8 cellular contexts compared by ENCODE assay signal in the genomic region with DNA sequence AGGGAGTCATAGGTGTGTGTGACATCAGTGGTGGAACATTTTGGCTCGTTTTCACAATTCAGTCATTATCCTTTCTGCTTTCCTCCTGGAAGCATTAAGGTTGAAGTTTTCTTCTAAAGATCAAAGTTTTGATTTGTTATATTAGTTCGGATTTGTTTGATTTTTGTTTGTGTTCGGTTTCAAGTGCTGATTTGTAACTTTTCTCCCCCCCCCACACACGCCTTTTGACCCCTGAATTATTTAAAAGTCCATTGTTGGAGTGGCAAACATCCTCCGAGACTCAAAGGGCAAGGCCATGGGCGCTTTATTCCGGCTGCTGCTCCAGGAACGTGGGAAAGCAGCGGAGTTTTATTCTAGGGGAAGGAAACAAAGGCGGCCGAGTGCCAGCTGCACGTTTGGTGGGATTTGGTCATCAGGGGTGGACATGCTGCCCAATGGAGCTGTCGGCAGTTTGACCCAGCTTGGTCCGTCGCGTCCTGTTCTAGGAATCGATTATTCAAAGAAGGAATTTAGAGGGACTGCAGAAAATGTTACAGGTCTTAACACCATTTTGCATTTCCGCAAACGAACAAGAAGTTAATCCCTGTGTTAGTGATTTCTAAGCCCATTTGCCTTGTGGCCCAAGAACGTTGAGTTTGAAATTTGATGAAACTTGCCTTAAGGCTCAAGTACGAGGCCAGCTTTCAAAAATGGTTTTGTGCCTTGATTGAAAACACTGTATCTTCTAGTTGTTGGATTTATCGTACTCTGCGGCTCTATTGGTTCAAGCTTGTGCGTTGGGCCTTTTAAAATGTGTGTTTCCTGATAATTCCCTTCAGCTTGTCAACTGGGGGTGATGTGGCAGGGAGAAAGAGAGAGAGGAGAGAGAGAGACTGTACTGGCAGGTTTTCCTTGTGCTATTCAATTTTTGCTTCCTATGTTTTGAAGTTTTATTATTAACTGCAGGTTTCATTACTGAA. TPM values are rescaled to one million over a fixed set of nuclear protein-coding genes. Genes with fewer than 3 reads are reported as not detected.
DNase-seq lines count a peak whose midpoint lies in the region; ATAC-seq and TF ChIP-seq lines count a peak whose summit lies in the region.

No MANE protein-coding gene starts in this region.

- H3K27ac Mint-ChIP-seq in activated CD4-positive, alpha-beta T cell treated with anti-CD3 and anti-CD28 coated beads, Interleukin-2, amount 10 ng/mL, durations not matched to agents 24 days and 14 days = peak overlapping the region; percentile 90
- H3K27ac Mint-ChIP-seq in endodermal cell = peak overlapping the region; percentile 92

- H3K9ac ChIP-seq in endodermal cell (ENCODE audit: extremely low read depth, low read length, poor library complexity, severe bottlenecking) (peak overlapping the region; percentile 87), mucosa of rectum (ENCODE audit: low read depth in 1 of 2, low read length in 2 of 2) (peak overlapping the region; percentile 77 to 80)

- H3K4me3 ChIP-seq in RWPE2 (ENCODE audit: severe bottlenecking) = peak overlapping the region; percentile 54
- H3K4me3 ChIP-seq in endodermal cell (ENCODE audit: low read length) = peak overlapping the region; percentile 90
- peak overlapping the region; percentile 76 to 84 for H3K4me3 ChIP-seq in mucosa of rectum (ENCODE audit: low read length in 2 of 2)
- peak overlapping the region; percentile 63 to 70 for H3K4me3 ChIP-seq in vagina

- H3K4me1 ChIP-seq in RWPE2 (ENCODE audit: insufficient read depth, poor library complexity, severe bottlenecking) (no peaks in the 10 kb centered on the region), endodermal cell (ENCODE audit: control insufficient read depth, insufficient read depth, low read length) (no peaks in the 10 kb centered on the region), mucosa of rectum (ENCODE audit: control insufficient read depth in 2 of 2, insufficient read depth in 2 of 2, low read length in 2 of 2) (peaks cover 7 to 8% of the 10 kb centered on the region in 2 donors), vagina (peaks cover 5% of the 10 kb centered on the region)

- H3K4me3 Mint-ChIP-seq in activated CD4-positive, alpha-beta T cell treated with anti-CD3 and anti-CD28 coated beads, Interleukin-2, amount 10 ng/mL, durations not matched to agents 24 days and 14 days = peak overlapping the region; percentile 97
- peak overlapping the region; percentile 82 for H3K4me3 Mint-ChIP-seq in endodermal cell

- no peaks in the 10 kb centered on the region for H3K27me3 Mint-ChIP-seq in activated CD4-positive, alpha-beta T cell treated with anti-CD3 and anti-CD28 coated beads, Interleukin-2, amount 10 ng/mL, durations not matched to agents 24 days and 14 days
- H3K27me3 Mint-ChIP-seq in endodermal cell (ENCODE audit: insufficient read depth) = no peaks in the 10 kb centered on the region

- TF ChIP-seq CTCF in RWPE2 (IDR thresholded peaks at IDR 0.05; ENCODE audit: poor library complexity, severe bottlenecking) (no peak), endodermal cell (conservative IDR thresholded peaks at IDR 0.05) (no peak), vagina (IDR thresholded peaks at IDR 0.05) (no peak), GM20000 (IDR thresholded peaks at IDR 0.05; ENCODE audit: extremely low read depth, missing control alignments) (no peak)

- no peak for TF ChIP-seq POLR2A in vagina (IDR thresholded peaks at IDR 0.05)

- WGBS in endodermal cell (ENCODE audit: insufficient coverage in 1 of 2, insufficient read length in 1 of 2), 2 experiments = 5 to 8% methylated on average over 5 to 20 of the region's 24 CpGs

- no peaks in the 10 kb centered on the region for H3K27me3 ChIP-seq in RWPE2 (ENCODE audit: insufficient read depth, poor library complexity, severe bottlenecking)
- no peaks in the 10 kb centered on the region for H3K27me3 ChIP-seq in endodermal cell (ENCODE audit: control insufficient read depth, insufficient read depth, low read length, poor library complexity, severe bottlenecking)
- H3K27me3 ChIP-seq in mucosa of rectum (ENCODE audit: control insufficient read depth in 2 of 2, insufficient read depth in 2 of 2, low read length in 2 of 2) = peaks cover 0 to 2% of the 10 kb centered on the region in 2 donors
- H3K27me3 ChIP-seq in vagina = no peaks in the 10 kb centered on the region

- H3K4me1 Mint-ChIP-seq in activated CD4-positive, alpha-beta T cell treated with anti-CD3 and anti-CD28 coated beads, Interleukin-2, amount 10 ng/mL, durations not matched to agents 24 days and 14 days = peaks cover 17% of the 10 kb centered on the region
- H3K4me1 Mint-ChIP-seq in endodermal cell = peaks cover 10% of the 10 kb centered on the region

- no peak for ATAC-seq in RWPE2 (ENCODE audit: low read depth)

- H3K27ac ChIP-seq in RWPE2 (ENCODE audit: poor library complexity, severe bottlenecking) (peak overlapping the region; percentile 86), endodermal cell (ENCODE audit: low read depth, low read length) (peak overlapping the region; percentile 75), mucosa of rectum (ENCODE audit: low read depth in 2 of 2, low read length in 2 of 2) (peak overlapping the region; percentile 88 to 92), vagina (peak overlapping the region; percentile 91)

- peak; percentile 56 for DNase-seq in activated CD4-positive, alpha-beta T cell treated with anti-CD3 and anti-CD28 coated beads, Interleukin-2, amount 10 ng/mL, durations not matched to agents 24 days and 14 days
- DNase-seq in activated CD4-positive, alpha-beta T cell treated with anti-CD3 and anti-CD28 coated beads for 1 hour = no peak
- DNase-seq in RWPE2 (ENCODE audit: low spot score) = no peak
- DNase-seq in endodermal cell = peak; percentile 53
- DNase-seq in vagina (ENCODE audit: extremely low spot score in 2 of 2) = no peak
- no peak for DNase-seq in Kasumi-1 (lab: John Stamatoyannopoulos, UW)
- DNase-seq in GM20000 (ENCODE audit: low spot score) = no peak

- intact Hi-C loops in activated CD4-positive, alpha-beta T cell treated with anti-CD3 and anti-CD28 coated beads, Interleukin-2, amount 10 ng/mL, durations not matched to agents 24 days and 14 days (cut with micrococcal nuclease) = loop anchor here (2.0 to 5.0 kb wide), 5 partner anchors 39 to 339 kb away; partner anchors contain the start of genes ARAF, ELK1, NDUFB11 and RBM10
- intact Hi-C loops in vagina (cut with DNase I) = no loop called here

- H3K36me3 ChIP-seq in RWPE2 (ENCODE audit: low read depth) = no peaks in the 10 kb centered on the region
- H3K36me3 ChIP-seq in endodermal cell (ENCODE audit: control insufficient read depth, insufficient read depth, low read length) = no peaks in the 10 kb centered on the region
- H3K36me3 ChIP-seq in mucosa of rectum (ENCODE audit: control insufficient read depth in 2 of 2, insufficient read depth in 2 of 2, low read length in 2 of 2) = no peaks in the 10 kb centered on the region
- no peaks in the 10 kb centered on the region for H3K36me3 ChIP-seq in vagina

- H3K9me3 ChIP-seq in RWPE2 (ENCODE audit: severe bottlenecking) (no peaks in the 10 kb centered on the region), endodermal cell (ENCODE audit: control insufficient read depth, low read length) (no peaks in the 10 kb centered on the region), mucosa of rectum (ENCODE audit: control insufficient read depth in 2 of 2, low read length in 2 of 2) (no peaks in the 10 kb centered on the region), vagina (no peaks in the 10 kb centered on the region)

- H3K9me3 Mint-ChIP-seq in activated CD4-positive, alpha-beta T cell treated with anti-CD3 and anti-CD28 coated beads, Interleukin-2, amount 10 ng/mL, durations not matched to agents 24 days and 14 days = no peaks in the 10 kb centered on the region
- peaks cover 50% of the 10 kb centered on the region for H3K9me3 Mint-ChIP-seq in endodermal cell

- peaks cover 4% of the 10 kb centered on the region for H3K36me3 Mint-ChIP-seq in activated CD4-positive, alpha-beta T cell treated with anti-CD3 and anti-CD28 coated beads, Interleukin-2, amount 10 ng/mL, durations not matched to agents 24 days and 14 days (ENCODE audit: low read depth)
- H3K36me3 Mint-ChIP-seq in endodermal cell (ENCODE audit: low read depth) = peaks cover 4% of the 10 kb centered on the region

RNA-seq across cellular contexts. Expression of gene ZNF41, which starts 0.6 kb away (rescaled TPM):
- 10.0 and 10.5 TPM in 2 replicates for total RNA-seq in activated CD4-positive, alpha-beta T cell treated with anti-CD3 and anti-CD28 coated beads, Interleukin-2, amount 10 ng/mL, durations not matched to agents 24 days and 14 days
- total RNA-seq in endodermal cell = 1 to 10 TPM; 2.9 to 5.6 TPM
- 4.2 TPM for polyA plus RNA-seq in endodermal cell (2013, experiment 1 of 2)
- 4.2 TPM for polyA plus RNA-seq in endodermal cell (2013, experiment 2 of 2)
- 4.9 TPM for total RNA-seq in vagina

Comparison
In these comparisons a context has a peak if more than half of its experiments do, and no peak if none do; other contexts are left out.
1. DNase-seq: peak in activated CD4-positive, alpha-beta T cell treated with anti-CD3 and anti-CD28 coated beads, Interleukin-2, amount 10 ng/mL, durations not matched to agents 24 days and 14 days (single experiment) and endodermal cell (single experiment); none in activated CD4-positive, alpha-beta T cell treated with anti-CD3 and anti-CD28 coated beads for 1 hour (single experiment), RWPE2 (single experiment), vagina (0 of 2), Kasumi-1 (0 of 2) and GM20000 (single experiment).
2. Peak in every context shown above with its lines, with median percentiles within 50 percentile points of each other: H3K27ac ChIP-seq and H3K4me3 ChIP-seq.